ENCODE assay signal across 9 cellular contexts in genomic region chr9:120712539-120713031, GRCh38. TPM values are rescaled to one million over a fixed set of nuclear protein-coding genes. Genes with fewer than 3 reads are reported as not detected.
A peak's percentile ranks its signal among the peaks of the same experiment; 100 is the strongest.
DNase-seq lines count a peak whose midpoint lies in the region; ATAC-seq and TF ChIP-seq lines count a peak whose summit lies in the region.
"Had no signal": no experiment of that assay in that cellular context is flagged by ENCODE, and none has a peak within 500 bp of the region (broad histone marks: within the 10 kb centered on the region; RNA-seq: fewer than 3 reads in every experiment).

No MANE protein-coding gene starts in this region.

- BruUV-seq in mammary epithelial cell (replicated peaks; lab: Mats Ljungman, UMichigan) = TSS peak; percentile 17

- H3K27ac Mint-ChIP-seq in stimulated activated naive CD8-positive, alpha-beta T cell treated with anti-CD3 and anti-CD28 coated beads, Interleukin-15, Interleukin-2, amounts not matched to agents 100 ng/mL and 50 ng/mL, for 24 hours = peak overlapping the region; percentile 65

- no peaks in the 10 kb centered on the region for H3K9me3 ChIP-seq in mammary epithelial cell (replicated peaks; ENCODE audit: insufficient read depth, low read length)
- no peaks in the 10 kb centered on the region for H3K9me3 ChIP-seq in muscle layer of colon (ENCODE audit: low read length)

- H3K79me2 ChIP-seq in mammary epithelial cell (ENCODE audit: insufficient read depth, low read length) = peaks cover 54% of the 10 kb centered on the region

- in situ Hi-C loops in mammary epithelial cell (cut with MboI; ENCODE audit: low sequenced_read_pairs in 2 of 2) = loop anchor here in 1 of 2 donors (10.0 kb wide), 1 partner anchor 88 kb away; no protein-coding TSS in a partner anchor

- TF ChIP-seq CTCF in mammary epithelial cell (conservative IDR thresholded peaks at IDR 0.05 in 1 of 2, IDR thresholded peaks at IDR 0.05 in 1 of 2; ENCODE audit: extremely low read depth in 1 of 2, insufficient read depth in 1 of 2, low read depth in 1 of 2, low read length in 2 of 2) (no peak), GM10266 (IDR thresholded peaks at IDR 0.05; ENCODE audit: control insufficient read depth, insufficient read depth, low read depth, missing control alignments) (no peak)

- H3K27me3 Mint-ChIP-seq in stimulated activated naive CD8-positive, alpha-beta T cell treated with anti-CD3 and anti-CD28 coated beads, Interleukin-15, Interleukin-2, amounts not matched to agents 100 ng/mL and 50 ng/mL, for 24 hours = no peaks in the 10 kb centered on the region

- no peak for DNase-seq in stimulated activated naive CD8-positive, alpha-beta T cell treated with anti-CD3 and anti-CD28 coated beads, Interleukin-15, Interleukin-2, amounts not matched to agents 100 U/mL and 50 U/mL, for 24 hours
- DNase-seq in mammary epithelial cell (no peak), NCI-H345 treated with DMSO at 0.1 percent for 48 hours (lab: John Stamatoyannopoulos, UW; ENCODE audit: unreplicated experiment) (no peak), NCI-H748 (lab: John Stamatoyannopoulos, UW; ENCODE audit: unreplicated experiment) (no peak), GM10266 (ENCODE audit: extremely low spot score) (no peak)
- no peak for DNase-seq in effector CD4-positive, alpha-beta T cell
- DNase-seq: foreskin melanocyte had no signal

- H3K4me1 ChIP-seq in mammary epithelial cell (ENCODE audit: insufficient read depth, low read length) = peaks cover 37% of the 10 kb centered on the region
- H3K4me1 ChIP-seq in muscle layer of colon (ENCODE audit: insufficient read depth, low read length) = peaks cover 23% of the 10 kb centered on the region

- peak overlapping the region; percentile 94 for H3K4me2 ChIP-seq in mammary epithelial cell (ENCODE audit: insufficient read depth, low read depth, low read length)

- peak overlapping the region; percentile 10 for H2AFZ ChIP-seq in mammary epithelial cell (ENCODE audit: low read depth, low read length)

- CTCF ChIA-PET in mammary epithelial cell (lab: Charles Lee; ENCODE audit: low non-redundant PET) = no interaction called here

- H3K4me3 ChIP-seq in mammary epithelial cell (replicated peaks in 1 of 3; ENCODE audit: insufficient read depth in 1 of 3, low read depth in 2 of 3, low read length in 3 of 3) (peak overlapping the region; percentile 85 to 90 (median 89)), muscle layer of colon (ENCODE audit: low read depth in 1 of 2, low read length in 2 of 2) (peak overlapping the region in 1 of 2 donors; percentile 84)

- H3K4me1 Mint-ChIP-seq in stimulated activated naive CD8-positive, alpha-beta T cell treated with anti-CD3 and anti-CD28 coated beads, Interleukin-15, Interleukin-2, amounts not matched to agents 100 ng/mL and 50 ng/mL, for 24 hours (ENCODE audit: low read depth) = peaks cover 52% of the 10 kb centered on the region

- intact Hi-C loops in mammary epithelial cell (cut with micrococcal nuclease) = loop anchor here (5.0 kb wide), 3 partner anchors 55 to 165 kb away; partner anchors contain the start of genes PHF19 and PSMD5

- H3K36me3 ChIP-seq in mammary epithelial cell (ENCODE audit: insufficient read depth, low read length) (no peaks in the 10 kb centered on the region), muscle layer of colon (ENCODE audit: insufficient read depth, low read length) (no peaks in the 10 kb centered on the region)

- no peaks in the 10 kb centered on the region for H3K36me3 Mint-ChIP-seq in stimulated activated naive CD8-positive, alpha-beta T cell treated with anti-CD3 and anti-CD28 coated beads, Interleukin-15, Interleukin-2, amounts not matched to agents 100 ng/mL and 50 ng/mL, for 24 hours (ENCODE audit: low read depth)

- H3K9me3 Mint-ChIP-seq in stimulated activated naive CD8-positive, alpha-beta T cell treated with anti-CD3 and anti-CD28 coated beads, Interleukin-15, Interleukin-2, amounts not matched to agents 100 ng/mL and 50 ng/mL, for 24 hours = no peaks in the 10 kb centered on the region

- H3K27me3 ChIP-seq in mammary epithelial cell (ENCODE audit: insufficient read depth, low read length) (no peaks in the 10 kb centered on the region), muscle layer of colon (ENCODE audit: control insufficient read depth in 1 of 2, insufficient read depth in 2 of 2, low read length in 2 of 2) (no peaks in the 10 kb centered on the region)

- H4K20me1 ChIP-seq in mammary epithelial cell (ENCODE audit: insufficient read depth, low read length) = no peaks in the 10 kb centered on the region

- ATAC-seq in stimulated activated naive CD8-positive, alpha-beta T cell treated with anti-CD3 and anti-CD28 coated beads, Interleukin-15, Interleukin-2, amounts not matched to agents 100 U/mL and 50 U/mL, for 24 hours = no peak

- 4% methylated on average over 4 of the region's 4 CpGs for WGBS in mammary epithelial cell (ENCODE audit: low coverage, missing lambda C conversion rate)

- H3K9ac ChIP-seq in mammary epithelial cell (ENCODE audit: insufficient read depth, low read length) (peak overlapping the region; percentile 13), muscle layer of colon (ENCODE audit: low read length) (no peak overlapping the region)

- H3K4me3 Mint-ChIP-seq in stimulated activated naive CD8-positive, alpha-beta T cell treated with anti-CD3 and anti-CD28 coated beads, Interleukin-15, Interleukin-2, amounts not matched to agents 100 ng/mL and 50 ng/mL, for 24 hours = peak overlapping the region; percentile 77

- H3K27ac ChIP-seq in mammary epithelial cell (ENCODE audit: insufficient read depth, low read depth, low read length) (no peak overlapping the region), muscle layer of colon (ENCODE audit: low read depth, low read length) (peak overlapping the region; percentile 53)

- dilution Hi-C loops in mammary epithelial cell (cut with HindIII; ENCODE audit: low sequenced_read_pairs) = no loop called here

RNA-seq across cellular contexts. Expression of gene MEGF9, which starts 1.7 kb away (rescaled TPM):
- 10 to 100 TPM; 10.9 to 31.5 TPM for total RNA-seq in mammary epithelial cell
- polyA plus RNA-seq in mammary epithelial cell = 4.8 TPM
- 9.0 TPM for polyA minus RNA-seq in mammary epithelial cell
